ENCODE assay signal across 8 cellular contexts in genomic region chr13:84137292-84137691, GRCh38.
DNase-seq lines count a peak whose midpoint lies in the region; ATAC-seq and TF ChIP-seq lines count a peak whose summit lies in the region.

No MANE protein-coding gene starts in this region.

- H3K9me3 ChIP-seq in DND-41 (ENCODE audit: insufficient read depth, low read length, severe bottlenecking) (no peaks in the 10 kb centered on the region), tibial nerve (no peaks in the 10 kb centered on the region)

- H3K4me3 Mint-ChIP-seq in activated T-helper 17 cell treated with anti-CD3 and anti-CD28 coated beads, Interleukin-2, amount 50 U/mL, for 72 hours, result peak overlapping the region; percentile 78

- no peaks in the 10 kb centered on the region for H3K27me3 Mint-ChIP-seq in activated T-helper 17 cell treated with anti-CD3 and anti-CD28 coated beads, Interleukin-2, amount 50 U/mL, for 72 hours

- H3K4me2 ChIP-seq in DND-41 (ENCODE audit: insufficient read depth, low read length), result peak overlapping the region; percentile 58

- peak overlapping the region; percentile 79 for H3K27ac Mint-ChIP-seq in activated T-helper 17 cell treated with anti-CD3 and anti-CD28 coated beads, Interleukin-2, amount 50 U/mL, for 72 hours

- TF ChIP-seq EP300 in tibial nerve (IDR thresholded peaks at IDR 0.05), result no peak

- H3K79me2 ChIP-seq in DND-41 (ENCODE audit: insufficient read depth, low read length), result no peaks in the 10 kb centered on the region

- H3K27me3 ChIP-seq in DND-41 (ENCODE audit: insufficient read depth, low read length, poor library complexity) (no peaks in the 10 kb centered on the region), tibial nerve (no peaks in the 10 kb centered on the region)

- TF ChIP-seq CTCF in DND-41 (IDR thresholded peaks at IDR 0.05; ENCODE audit: borderline replicate concordance, extremely low read depth, low read length, poor library complexity, severe bottlenecking) (no peak), tibial nerve (IDR thresholded peaks at IDR 0.05) (no peak)

- peak overlapping the region; percentile 47 for H3K9ac ChIP-seq in DND-41 (ENCODE audit: low read depth, low read length)

- peaks cover 17% of the 10 kb centered on the region for H3K4me1 Mint-ChIP-seq in activated T-helper 17 cell treated with anti-CD3 and anti-CD28 coated beads, Interleukin-2, amount 50 U/mL, for 72 hours

- intact Hi-C loops in left ventricle myocardium superior (cut with micrococcal nuclease), result no loop called here

- no peak for TF ChIP-seq POLR2A in tibial nerve (IDR thresholded peaks at IDR 0.05)

- peak overlapping the region in 1 of 2 experiments; percentile 25; a peak in 2 of 4 replicates for H3K4me3 ChIP-seq in DND-41 (ENCODE audit: low read depth in 1 of 2, low read length in 2 of 2)
- H3K4me3 ChIP-seq in tibial nerve, result no peak overlapping the region

- WGBS in tibial nerve, 2 donors, result 71 to 72% methylated on average over 2 of the region's 2 CpGs

- DNase-seq in DND-41 (peak; percentile 87), M059J (ENCODE audit: low read depth) (peak; percentile 77), left ventricle myocardium superior (no peak), tibial nerve (ENCODE audit: low spot score in 2 of 2) (no peak), midbrain (lab: John Stamatoyannopoulos, UW) (no peak)
- peak; percentile 3 to 4 for DNase-seq in stimulated activated CD4-positive, alpha-beta T cell treated with anti-CD3 and anti-CD28 coated beads, Interleukin-2, amount 100 ng/mL, for 48 hours

- H2AFZ ChIP-seq in DND-41 (ENCODE audit: low read depth, low read length), result peak overlapping the region; percentile 60; the same call in 1 of the 2 replicates

- H3K9me3 Mint-ChIP-seq in activated T-helper 17 cell treated with anti-CD3 and anti-CD28 coated beads, Interleukin-2, amount 50 U/mL, for 72 hours, result no peaks in the 10 kb centered on the region

- no peaks in the 10 kb centered on the region for H4K20me1 ChIP-seq in DND-41 (ENCODE audit: insufficient read depth, low read length)

- peak; percentile 98 for ATAC-seq in DND-41 (ENCODE audit: insufficient read depth, low read depth)
- peak; percentile 98 for ATAC-seq in GM21723 (IDR thresholded peaks at IDR 0.05; ENCODE audit: unreplicated experiment)
- ATAC-seq in activated T-helper 17 cell treated with anti-CD3 and anti-CD28 coated beads, Interleukin-2, amount 50 U/mL, for 72 hours (replicated peaks), result peak; percentile 98
- ATAC-seq in left ventricle myocardium superior, result no peak

- H3K4me1 ChIP-seq in DND-41 (ENCODE audit: insufficient read depth, low read length), result peaks cover 52% of the 10 kb centered on the region
- H3K4me1 ChIP-seq in tibial nerve, result no peaks in the 10 kb centered on the region

- H3K36me3 ChIP-seq in DND-41 (ENCODE audit: insufficient read depth, low read length) (no peaks in the 10 kb centered on the region), tibial nerve (no peaks in the 10 kb centered on the region)

- H3K36me3 Mint-ChIP-seq in activated T-helper 17 cell treated with anti-CD3 and anti-CD28 coated beads, Interleukin-2, amount 50 U/mL, for 72 hours (ENCODE audit: low read depth), result no peaks in the 10 kb centered on the region

- H3K27ac ChIP-seq in DND-41 (ENCODE audit: low read length) (peak overlapping the region; percentile 93), tibial nerve (no peak overlapping the region)

Comparison
In these comparisons a context has a peak if more than half of its experiments do, and no peak if none do; other contexts are left out.
1. DNase-seq: peak in DND-41 (single experiment), M059J (single experiment) and stimulated activated CD4-positive, alpha-beta T cell treated with anti-CD3 and anti-CD28 coated beads, Interleukin-2, amount 100 ng/mL, for 48 hours (2 of 2); none in left ventricle myocardium superior (single experiment), tibial nerve (0 of 2) and midbrain (single experiment).